Comparison of ENCODE assay signal across 1 cellular context in genomic region chr2:163401481-163401880, GRCh38.
TF ChIP-seq lines count a peak whose summit lies in the region.

No MANE protein-coding gene starts in this region.

TF ChIP-seq in HepG2, 621 proteins besides CTCF, POLR2A, EP300 and RAD21 (continued from another document):
- TF ChIP-seq HNF1A (IDR thresholded peaks at IDR 0.05; ENCODE audit: low read depth) (no peak), HNF1A (CRISPR knock-in tag; IDR thresholded peaks at IDR 0.05; ENCODE audit: borderline replicate concordance) (no peak), ZNF350 (CRISPR knock-in tag; IDR thresholded peaks at IDR 0.05; ENCODE audit: borderline replicate concordance, low read depth) (no peak), SALL2 (CRISPR knock-in tag; IDR thresholded peaks at IDR 0.05) (no peak), CHCHD3 (CRISPR knock-in tag; IDR thresholded peaks at IDR 0.05) (no peak), HOXA5 (CRISPR knock-in tag; IDR thresholded peaks at IDR 0.05) (no peak)
